In the genomic region with DNA sequence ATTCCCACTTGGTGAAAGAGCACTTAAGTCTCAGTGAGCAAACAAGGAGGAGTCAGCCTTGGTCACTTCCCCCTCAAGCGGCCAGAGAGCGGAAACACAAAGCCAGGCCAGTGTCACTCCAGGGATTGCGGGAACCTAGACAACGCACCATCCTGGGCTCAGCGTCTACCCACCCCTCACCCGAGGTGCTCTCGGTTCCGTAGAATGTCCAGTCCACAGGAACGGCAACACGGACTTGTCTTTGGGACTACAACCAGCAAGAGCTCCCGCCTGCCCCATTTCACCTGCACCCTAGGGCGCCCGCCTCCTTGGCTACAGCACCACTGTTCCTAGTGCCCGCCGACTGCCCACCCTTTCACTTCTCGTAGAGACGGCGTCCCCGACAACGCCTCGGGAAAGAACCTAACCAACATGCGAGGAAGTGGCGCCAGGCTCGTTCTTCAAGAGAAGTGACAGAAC, we compare ENCODE assay signal across 8 cellular contexts. TPM values are rescaled to one million over a fixed set of nuclear protein-coding genes. Genes with fewer than 3 reads are reported as not detected.
DNase-seq lines count a peak whose midpoint lies in the region; ATAC-seq and TF ChIP-seq lines count a peak whose summit lies in the region.

No MANE protein-coding gene starts in this region.

- peaks cover 3% of the 10 kb centered on the region; the same call in 1 of the 2 replicates for H3K36me3 Mint-ChIP-seq in HFFc6 (ENCODE audit: low read depth)
- peaks cover 17% of the 10 kb centered on the region for H3K36me3 Mint-ChIP-seq in T-cell
- peaks cover 20% of the 10 kb centered on the region for H3K36me3 Mint-ChIP-seq in central memory CD8-positive, alpha-beta T cell (ENCODE audit: insufficient read depth)

- POLR2A ChIA-PET in T-cell (lab: Charles Lee): interaction anchor here (0.6 to 1.8 kb wide), 7 partner anchors 9 to 562 kb away, joined by 3 to 7 read pairs (median 3); partner anchors contain the start of gene MAN1A2 (in 1 of the 2)

- H3K4me3 ChIP-seq in MG63: peak overlapping the region; percentile 100

- DNase-seq in activated CD4-positive, alpha-beta T cell treated with anti-CD3 and anti-CD28 coated beads for 1 hour: peak; percentile 16
- DNase-seq in activated CD4-positive, alpha-beta T cell treated with anti-CD3 and anti-CD28 coated beads, Interleukin-2, amount 50 U/mL, for 48 hours: no peak
- peak; percentile 55 for DNase-seq in HFFc6
- DNase-seq in MG63: peak; percentile 60
- DNase-seq in T-cell: peak in 31 of 34 experiments; percentile 29 to 73 (median 63)
- DNase-seq in central memory CD8-positive, alpha-beta T cell (ENCODE audit: low spot score in 2 of 2): peak; percentile 45 to 64
- DNase-seq in iris pigment epithelial cell (ENCODE audit: low read depth): peak; percentile 72
- DNase-seq in smooth muscle cell of the brain vasculature (ENCODE audit: low read depth, low spot score): peak; percentile 18

- H3K36me3 ChIP-seq in MG63: peaks cover 20% of the 10 kb centered on the region

- H3K9me3 Mint-ChIP-seq in HFFc6 (no peaks in the 10 kb centered on the region), T-cell (no peaks in the 10 kb centered on the region)
- no peaks in the 10 kb centered on the region for H3K9me3 Mint-ChIP-seq in central memory CD8-positive, alpha-beta T cell

- CTCF ChIA-PET in T-cell (lab: Charles Lee): interaction anchor here (1.3 to 1.7 kb wide), 3 partner anchors 34 to 394 kb away, joined by 3 to 7 read pairs (median 7); no protein-coding TSS in a partner anchor

- H3K4me3 Mint-ChIP-seq in HFFc6: peak overlapping the region; percentile 96
- H3K4me3 Mint-ChIP-seq in T-cell: peak overlapping the region; percentile 90 to 98 (median 95)
- peak overlapping the region; percentile 94 for H3K4me3 Mint-ChIP-seq in central memory CD8-positive, alpha-beta T cell

- H3K9me3 ChIP-seq in MG63: no peaks in the 10 kb centered on the region

- peak; percentile 35 to 41 (median 38) for ATAC-seq in T-cell (replicated peaks in 1 of 4)
- peak; percentile 55 for ATAC-seq in central memory CD8-positive, alpha-beta T cell (replicated peaks; ENCODE audit: extremely low read depth, poor library complexity, severe bottlenecking)

- peak; percentile 43 for TF ChIP-seq CTCF in HFFc6 (IDR thresholded peaks at IDR 0.05)

- H3K27me3 Mint-ChIP-seq in HFFc6 (ENCODE audit: insufficient read depth): peaks cover 2% of the 10 kb centered on the region
- H3K27me3 Mint-ChIP-seq in T-cell: no peaks in the 10 kb centered on the region
- no peaks in the 10 kb centered on the region for H3K27me3 Mint-ChIP-seq in central memory CD8-positive, alpha-beta T cell

- H3K4me1 Mint-ChIP-seq in HFFc6 (ENCODE audit: low read depth): peaks cover 56% of the 10 kb centered on the region
- H3K4me1 Mint-ChIP-seq in T-cell: peaks cover 64 to 75% (median 74%) of the 10 kb centered on the region in 3 donors
- peaks cover 60% of the 10 kb centered on the region for H3K4me1 Mint-ChIP-seq in central memory CD8-positive, alpha-beta T cell

- no peaks in the 10 kb centered on the region for H3K27me3 ChIP-seq in MG63

- H3K27ac Mint-ChIP-seq in HFFc6 (peak overlapping the region; percentile 67), T-cell (peak overlapping the region; percentile 85 to 94)
- H3K27ac Mint-ChIP-seq in central memory CD8-positive, alpha-beta T cell (ENCODE audit: low read depth): peak overlapping the region; percentile 99

RNA-seq across cellular contexts. Expression of gene GDAP2, which starts 0.5 kb away (rescaled TPM):
- 10 to 100 TPM; 21.6 to 29.8 (median 27.1) TPM for total RNA-seq in HFFc6 (2021; fragmentation: NEBNext Ultra II Directional; extraction: Animal tissue kit (Norgen Biotek cat#: 25700))
- total RNA-seq in MG63 (2014; rRNA removed; shearing (Covaris generic); ENCODE audit: low replicate concordance): 5.7 and 8.6 TPM in 2 replicates
- 10 to 100 TPM; 19.9 to 26.4 (median 23.3) TPM for total RNA-seq in T-cell

RNA-seq across cellular contexts. Expression of gene WDR3, which starts 0.6 kb away (rescaled TPM):
- 10 to 100 TPM; 28.9 to 43.1 (median 34.0) TPM for total RNA-seq in HFFc6 (2021; fragmentation: NEBNext Ultra II Directional; extraction: Animal tissue kit (Norgen Biotek cat#: 25700))
- total RNA-seq in MG63 (2014; rRNA removed; shearing (Covaris generic); ENCODE audit: low replicate concordance): 58.6 and 222 TPM in 2 replicates
- 10 to 100 TPM; 12.2 to 32.8 (median 26.2) TPM for total RNA-seq in T-cell

Comparison
In these comparisons a context has a peak if more than half of its experiments do, and no peak if none do; other contexts are left out.
1. DNase-seq: peak in activated CD4-positive, alpha-beta T cell treated with anti-CD3 and anti-CD28 coated beads for 1 hour (single experiment), HFFc6 (single experiment), MG63 (single experiment), T-cell (31 of 34), central memory CD8-positive, alpha-beta T cell (2 of 2), iris pigment epithelial cell (single experiment) and smooth muscle cell of the brain vasculature (single experiment); none in activated CD4-positive, alpha-beta T cell treated with anti-CD3 and anti-CD28 coated beads, Interleukin-2, amount 50 U/mL, for 48 hours (0 of 2).
2. Peak in every context shown above with its lines, with median percentiles within 50 percentile points of each other: H3K27ac Mint-ChIP-seq and H3K4me3 Mint-ChIP-seq.